18 cellular contexts compared by ENCODE assay signal in genomic region chr6:28777147-28777461, GRCh38.
"Had no signal": no experiment of that assay in that cellular context is flagged by ENCODE, and none has a peak within 500 bp of the region (broad histone marks: within the 10 kb centered on the region; RNA-seq: fewer than 3 reads in every experiment).

No MANE protein-coding gene starts in this region.

- H3K4me1 Mint-ChIP-seq: activated T-helper 17 cell treated with anti-CD3 and anti-CD28 coated beads, Interleukin-2, amount 50 U/mL, for 72 hours had no signal

- H3K9me3 ChIP-seq: prostate gland, upper lobe of left lung had no signal

- H3K4me3 ChIP-seq: gastroesophageal sphincter, heart right ventricle, prostate gland, skin epidermis, upper lobe of left lung had no signal

- DNase-seq: activated CD4-positive, alpha-beta T cell treated with anti-CD3 and anti-CD28 coated beads for 1 hour; activated CD4-positive, alpha-beta T cell treated with anti-CD3 and anti-CD28 coated beads, Interleukin-2, amount 50 U/mL, for 48 hours; activated naive CD4-positive, alpha-beta T cell treated with Interleukin-2 at 50 U/mL for 16 hours; activated naive CD8-positive, alpha-beta T cell treated with anti-CD3 and anti-CD28 coated beads, Interleukin-2, amount 50 U/mL, for 24 hours; aorta; heart right ventricle; kidney glomerular epithelial cell; mesenchymal stem cell; right cardiac atrium; stimulated activated CD4-positive, alpha-beta T cell treated with anti-CD3 and anti-CD28 coated beads, Interleukin-4, amount 100 ng/mL, for 24 hours; stimulated activated naive CD8-positive, alpha-beta T cell treated with anti-CD3 and anti-CD28 coated beads, Interleukin-15, amount 100 ng/mL, for 72 hours; upper lobe of left lung had no signal

- H3K4me3 Mint-ChIP-seq: activated naive CD8-positive, alpha-beta T cell treated with anti-CD3 and anti-CD28 coated beads, Interleukin-2, amount 50 U/mL, for 24 hours; activated T-helper 17 cell treated with anti-CD3 and anti-CD28 coated beads, Interleukin-2, amount 50 U/mL, for 72 hours; dendritic cell treated with granulocyte-macrophage colony-stimulating factor and Interleukin-4, amounts not matched to agents 40 ng/mL and 50 ng/mL, for 4 days; nephron; stimulated activated naive CD8-positive, alpha-beta T cell treated with anti-CD3 and anti-CD28 coated beads, Interleukin-15, amount 100 ng/mL, for 72 hours had no signal

- H3K27ac ChIP-seq: gastroesophageal sphincter, heart right ventricle, prostate gland, skin epidermis, upper lobe of left lung had no signal

- H3K36me3 ChIP-seq: gastroesophageal sphincter, heart right ventricle, prostate gland, upper lobe of left lung had no signal

- H3K4me1 ChIP-seq: heart right ventricle, prostate gland had no signal

- ATAC-seq: activated naive CD8-positive, alpha-beta T cell treated with anti-CD3 and anti-CD28 coated beads, Interleukin-2, amount 50 U/mL, for 24 hours; activated T-helper 17 cell treated with anti-CD3 and anti-CD28 coated beads, Interleukin-2, amount 50 U/mL, for 72 hours; gastroesophageal sphincter; heart right ventricle; right cardiac atrium; stimulated activated naive CD8-positive, alpha-beta T cell treated with anti-CD3 and anti-CD28 coated beads, Interleukin-15, amount 100 ng/mL, for 72 hours had no signal

- H3K27ac Mint-ChIP-seq: activated naive CD8-positive, alpha-beta T cell treated with anti-CD3 and anti-CD28 coated beads, Interleukin-2, amount 50 U/mL, for 24 hours; activated T-helper 17 cell treated with anti-CD3 and anti-CD28 coated beads, Interleukin-2, amount 50 U/mL, for 72 hours; dendritic cell treated with granulocyte-macrophage colony-stimulating factor and Interleukin-4, amounts not matched to agents 40 ng/mL and 50 ng/mL, for 4 days; nephron; stimulated activated naive CD8-positive, alpha-beta T cell treated with anti-CD3 and anti-CD28 coated beads, Interleukin-15, amount 100 ng/mL, for 72 hours had no signal
